8 cellular contexts compared by ENCODE assay signal in the genomic region with DNA sequence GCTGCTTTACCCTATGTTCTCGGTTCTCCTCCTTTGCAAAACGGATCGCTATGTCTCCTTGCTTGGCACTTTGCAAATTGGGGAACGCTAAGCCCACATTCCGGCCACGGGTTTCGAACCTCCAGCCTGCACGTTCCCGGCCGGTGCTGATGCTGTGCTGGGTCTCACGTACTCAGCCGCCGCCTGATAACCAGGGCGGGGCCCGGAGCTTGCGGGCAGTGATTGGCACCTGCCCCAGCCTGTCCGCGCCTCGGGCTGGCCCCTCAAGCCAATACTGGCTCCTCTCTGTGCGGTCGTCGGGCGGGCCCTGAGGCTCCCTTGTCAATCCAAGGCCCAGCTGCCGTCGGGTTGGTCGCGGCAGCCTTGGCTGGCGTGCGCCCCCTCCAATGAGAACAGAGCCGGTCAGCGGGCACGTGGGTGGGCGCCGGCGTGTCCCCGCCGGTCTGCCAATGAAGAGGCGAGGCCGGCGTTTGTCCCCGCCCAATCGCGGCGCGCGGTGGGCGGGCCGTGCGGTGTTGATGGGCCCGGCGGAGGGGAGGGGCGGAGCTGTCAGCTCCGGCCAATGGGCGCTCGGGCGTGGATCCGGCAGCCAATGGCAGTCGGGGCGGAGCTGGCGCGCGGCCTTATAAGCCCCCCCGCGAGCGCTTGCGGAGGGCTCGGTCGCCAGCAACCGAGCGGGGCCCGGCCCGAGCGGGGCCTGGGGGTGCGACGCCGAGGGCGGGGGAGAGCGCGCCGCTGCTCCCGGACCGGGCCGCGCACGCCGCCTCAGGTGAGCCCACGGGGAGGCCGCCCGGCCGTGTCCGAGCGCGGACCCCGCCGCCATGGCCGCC. TPM values are rescaled to one million over a fixed set of nuclear protein-coding genes. Genes with fewer than 3 reads are reported as not detected.
A peak's percentile ranks its signal among the peaks of the same experiment; 100 is the strongest.
DNase-seq lines count a peak whose midpoint lies in the region; ATAC-seq and TF ChIP-seq lines count a peak whose summit lies in the region.

Gene KDM4B (plus strand): TSS at position 652 of the 830 bp plus-strand sequence. CDS start 63,778 bp downstream, outside the sequence.

- H3K27ac ChIP-seq in WERI-Rb-1 = peak within 1 kb of the TSS; percentile 74
- peak within 1 kb of the TSS; percentile 58 for H3K27ac ChIP-seq in mammary epithelial cell (ENCODE audit: insufficient read depth, low read depth, low read length)

- dilution Hi-C loops in mammary epithelial cell (cut with HindIII; ENCODE audit: low sequenced_read_pairs) = no loop called here

- H3K4me2 ChIP-seq in mammary epithelial cell (ENCODE audit: insufficient read depth, low read depth, low read length) = peak within 1 kb of the TSS; percentile 91

- CTCF ChIA-PET in mammary epithelial cell (lab: Charles Lee; ENCODE audit: low non-redundant PET) = interaction anchor here (0.7 kb wide), 2 partner anchors 30 to 57 kb away, joined by 4 read pairs; no protein-coding TSS in a partner anchor

- in situ Hi-C loops in ACHN (cut with HindIII; ENCODE audit: low pct_ligation_motif_present, low pct_unique_long_range_greater_than_20kb, low sequenced_read_pairs) = no loop called here
- in situ Hi-C loops in mammary epithelial cell (cut with MboI; ENCODE audit: low sequenced_read_pairs in 2 of 2) = no loop called here

- peak within 1 kb of the TSS; percentile 66 for H2AFZ ChIP-seq in mammary epithelial cell (ENCODE audit: low read depth, low read length)

- peaks cover 17% of the 10 kb centered on the region for H3K36me3 ChIP-seq in WERI-Rb-1
- no peaks in the 10 kb centered on the region for H3K36me3 ChIP-seq in mammary epithelial cell (ENCODE audit: insufficient read depth, low read length)

- H3K4me3 ChIP-seq in WERI-Rb-1 (ENCODE audit: low read depth, low read length) = peak within 1 kb of the TSS; percentile 85
- H3K4me3 ChIP-seq in mammary epithelial cell (replicated peaks in 1 of 3; ENCODE audit: insufficient read depth in 1 of 3, low read depth in 2 of 3, low read length in 3 of 3) = peak within 1 kb of the TSS; percentile 67 to 84 (median 68)

- H3K9me3 ChIP-seq in WERI-Rb-1 (ENCODE audit: severe bottlenecking) = no peaks in the 10 kb centered on the region
- H3K9me3 ChIP-seq in mammary epithelial cell (replicated peaks; ENCODE audit: insufficient read depth, low read length) = no peaks in the 10 kb centered on the region

- H3K9ac ChIP-seq in mammary epithelial cell (ENCODE audit: insufficient read depth, low read length) = peak within 1 kb of the TSS; percentile 57

- TF ChIP-seq CTCF in WERI-Rb-1 (IDR thresholded peaks at IDR 0.05; ENCODE audit: low read depth, low read length) (no peak), mammary epithelial cell (conservative IDR thresholded peaks at IDR 0.05 in 1 of 2, IDR thresholded peaks at IDR 0.05 in 1 of 2; ENCODE audit: extremely low read depth in 1 of 2, insufficient read depth in 1 of 2, low read depth in 1 of 2, low read length in 2 of 2) (no peak)

- H4K20me1 ChIP-seq in mammary epithelial cell (ENCODE audit: insufficient read depth, low read length) = no peaks in the 10 kb centered on the region

- ATAC-seq in GM18873 (IDR thresholded peaks at IDR 0.05; ENCODE audit: low FRiP score, unreplicated experiment) (peak; percentile 92), HG03139 (IDR thresholded peaks at IDR 0.05; ENCODE audit: unreplicated experiment) (peak; percentile 81)

- H3K27me3 ChIP-seq in WERI-Rb-1 (ENCODE audit: insufficient read depth, low read depth, severe bottlenecking) = no peaks in the 10 kb centered on the region
- no peaks in the 10 kb centered on the region for H3K27me3 ChIP-seq in mammary epithelial cell (ENCODE audit: insufficient read depth, low read length)

- intact Hi-C loops in mammary epithelial cell (cut with micrococcal nuclease) = loop anchor here (2.0 kb wide), 2 partner anchors 54 to 98 kb away; no protein-coding TSS in a partner anchor

- 4% methylated on average over 34 of the region's 96 CpGs for WGBS in mammary epithelial cell (ENCODE audit: low coverage, missing lambda C conversion rate)

- H3K79me2 ChIP-seq in mammary epithelial cell (ENCODE audit: insufficient read depth, low read length) = peaks cover 47% of the 10 kb centered on the region

- peaks cover 28% of the 10 kb centered on the region for H3K4me1 ChIP-seq in mammary epithelial cell (ENCODE audit: insufficient read depth, low read length)

- peak; percentile 98 for DNase-seq in ACHN
- peak; percentile 98 for DNase-seq in NCI-H2227 (lab: John Stamatoyannopoulos, UW; ENCODE audit: unreplicated experiment)
- DNase-seq in WERI-Rb-1 = peak; percentile 99
- peak; percentile 100 for DNase-seq in mammary epithelial cell
- DNase-seq in iPS-NIHi11 (ENCODE audit: low spot score) = peak; percentile 100
- DNase-seq in smooth muscle cell of the brain vasculature (ENCODE audit: low read depth, low spot score) = peak; percentile 98

- BruUV-seq in mammary epithelial cell (replicated peaks; lab: Mats Ljungman, UMichigan) = no TSS peak

RNA-seq across cellular contexts. Expression of gene KDM4B, which starts in this region (rescaled TPM):
- 10 to 100 TPM; 20.3 to 33.5 TPM for total RNA-seq in mammary epithelial cell
- polyA plus RNA-seq in mammary epithelial cell = 9.0 TPM
- 46.2 TPM for polyA minus RNA-seq in mammary epithelial cell

Comparison
In these comparisons a context has a peak if more than half of its experiments do, and no peak if none do; other contexts are left out.
1. Peak in every context shown above with its lines: DNase-seq, ATAC-seq, H3K4me3 ChIP-seq and H3K27ac ChIP-seq.